10 cellular contexts compared by ENCODE assay signal in genomic region chr16:75620326-75621169, GRCh38. TPM values are rescaled to one million over a fixed set of nuclear protein-coding genes. Genes with fewer than 3 reads are reported as not detected.
DNase-seq lines count a peak whose midpoint lies in the region; ATAC-seq, FAIRE-seq and TF ChIP-seq lines count a peak whose summit lies in the region.
"Had no signal": no experiment of that assay in that cellular context is flagged by ENCODE, and none has a peak within 500 bp of the region (broad histone marks: within the 10 kb centered on the region; RNA-seq: fewer than 3 reads in every experiment).

No MANE protein-coding gene starts in this region.

- TF ChIP-seq EP300 in neural cell (conservative IDR thresholded peaks at IDR 0.05; ENCODE audit: poor library complexity, severe bottlenecking), result no peak

- no peak for ATAC-seq in HG02885 (IDR thresholded peaks at IDR 0.05; ENCODE audit: poor library complexity, unreplicated experiment)

- TF ChIP-seq RAD21 in neural cell (conservative IDR thresholded peaks at IDR 0.05), result no peak

- H3F3A ChIP-seq in SU-DHL-6 (ENCODE audit: insufficient read depth), result peaks cover 19% of the 10 kb centered on the region
- no peaks in the 10 kb centered on the region for H3F3A ChIP-seq in neural cell (ENCODE audit: insufficient read depth, low read length, poor library complexity, severe bottlenecking)

- no peaks in the 10 kb centered on the region for H4K20me1 ChIP-seq in SU-DHL-6 (ENCODE audit: low read depth, low read length)
- no peaks in the 10 kb centered on the region for H4K20me1 ChIP-seq in neural cell (ENCODE audit: insufficient read depth)

- no peaks in the 10 kb centered on the region for H3K9me3 ChIP-seq in SU-DHL-6 (ENCODE audit: insufficient read depth, low read length)
- no peaks in the 10 kb centered on the region for H3K9me3 ChIP-seq in neural cell (ENCODE audit: low read length)
- no peaks in the 10 kb centered on the region for H3K9me3 ChIP-seq in small intestine (ENCODE audit: control insufficient read depth, low read depth)

- peaks cover 2% of the 10 kb centered on the region in 2 donors for H3K4me1 ChIP-seq in small intestine (ENCODE audit: control insufficient read depth in 2 of 2, insufficient read depth in 1 of 2, low read depth in 1 of 2, low read length in 1 of 2)

- no peak overlapping the region for H3K4me3 ChIP-seq in SU-DHL-6 (ENCODE audit: insufficient read depth, low read length, poor library complexity, severe bottlenecking)
- peak overlapping the region; percentile 79 for H3K4me3 ChIP-seq in neural cell (ENCODE audit: low read length)
- no peak overlapping the region for H3K4me3 ChIP-seq in small intestine (ENCODE audit: low read depth in 1 of 2, low read length in 2 of 2)

- DNase-seq in GF-D8 (lab: John Stamatoyannopoulos, UW) (peak; percentile 5), activated gamma-delta T cell treated with Interleukin-2 at 50 U/mL for 16 hours (peak; percentile 69), small intestine (no peak), SW 1271 (lab: John Stamatoyannopoulos, UW) (no peak), anterior cingulate cortex (lab: John Stamatoyannopoulos, UW) (no peak)
- DNase-seq: aorta had no signal

- no peaks in the 10 kb centered on the region for H3K27me3 ChIP-seq in SU-DHL-6 (ENCODE audit: low read length)
- H3K27me3 ChIP-seq in neural cell (ENCODE audit: insufficient read depth, low read depth, low read length), result no peaks in the 10 kb centered on the region
- no peaks in the 10 kb centered on the region for H3K27me3 ChIP-seq in small intestine (ENCODE audit: control insufficient read depth in 2 of 2, insufficient read depth in 2 of 2, low read length in 2 of 2)

- H3K27ac ChIP-seq in SU-DHL-6 (ENCODE audit: low read depth, low read length) (no peak overlapping the region), neural cell (ENCODE audit: low read length) (no peak overlapping the region), small intestine (ENCODE audit: low read depth in 1 of 2, low read length in 1 of 2) (peak overlapping the region in 1 of 2 donors; percentile 5)

- 81 to 86% (median 85%) methylated on average over 20 of the region's 20 CpGs for WGBS in small intestine, 3 donors

- no peak for TF ChIP-seq CTCF in SU-DHL-6 (IDR thresholded peaks at IDR 0.05; ENCODE audit: insufficient read depth, low read length, poor library complexity, severe bottlenecking)
- TF ChIP-seq CTCF in neural cell (IDR thresholded peaks at IDR 0.05; ENCODE audit: poor library complexity, severe bottlenecking), result no peak

- H3K4me2 ChIP-seq in SU-DHL-6 (ENCODE audit: low read depth, low read length, poor library complexity, severe bottlenecking) (peak overlapping the region; percentile 93), neural cell (ENCODE audit: low read length) (no peak overlapping the region)

- H3K9me2 ChIP-seq in SU-DHL-6 (replicated peaks; ENCODE audit: insufficient read depth, low read length) (no peaks in the 10 kb centered on the region), neural cell (ENCODE audit: insufficient read depth, low read length) (no peaks in the 10 kb centered on the region)

- H3K9ac ChIP-seq in SU-DHL-6 (ENCODE audit: low read length) (no peak overlapping the region), neural cell (ENCODE audit: low read length) (no peak overlapping the region)

- H3K79me2 ChIP-seq in SU-DHL-6 (ENCODE audit: insufficient read depth, low read length), result peaks cover 13% of the 10 kb centered on the region
- peaks cover 4% of the 10 kb centered on the region for H3K79me2 ChIP-seq in neural cell (replicated peaks; ENCODE audit: insufficient read depth, low read length)

- H3K36me3 ChIP-seq in SU-DHL-6 (ENCODE audit: low read length) (0 out of 2 replicates have a peak, but pooled peaks cover 3% of the 10 kb centered on the region), neural cell (ENCODE audit: insufficient read depth, low read length) (peaks cover 3% of the 10 kb centered on the region), small intestine (ENCODE audit: control insufficient read depth in 2 of 2, insufficient read depth in 2 of 2, low read length in 2 of 2) (peaks cover 2 to 7% of the 10 kb centered on the region in 2 donors)

- FAIRE-seq in small intestine (lab: Jason Lieb, UNC), result no peak
- FAIRE-seq: H1 had no signal

- H2AFZ ChIP-seq in SU-DHL-6 (ENCODE audit: low read depth, low read length, severe bottlenecking) (no peak overlapping the region), neural cell (ENCODE audit: low read depth, low read length) (no peak overlapping the region)

TF ChIP-seq in neural cell, 6 proteins besides CTCF, POLR2A, EP300 and RAD21:
- TF ChIP-seq EZH2 (IDR thresholded peaks at IDR 0.05; ENCODE audit: borderline replicate concordance, insufficient read depth, low read length, poor library complexity, severe bottlenecking) (no peak), POLR2AphosphoS5 (IDR thresholded peaks at IDR 0.05) (no peak), SMC3 (conservative IDR thresholded peaks at IDR 0.05; ENCODE audit: poor library complexity) (no peak), TAF1 (IDR thresholded peaks at IDR 0.05; ENCODE audit: low read depth) (no peak), MXI1 (conservative IDR thresholded peaks at IDR 0.05; ENCODE audit: poor library complexity, severe bottlenecking) (no peak), REST (IDR thresholded peaks at IDR 0.05; ENCODE audit: borderline replicate concordance) (no peak)
TF ChIP-seq in neural cell: peak in this region for 0.

RNA-seq across cellular contexts. Expression of gene ADAT1, which starts 2.5 kb away (rescaled TPM):
- polyA plus RNA-seq in neural cell (62.8 and 64.5 TPM in 2 replicates), small intestine (10 to 100 TPM in 2 of 3 donors, 1 to 10 TPM in 1; 7.0 to 19.3 (median 17.4) TPM)
- 172 and 179 TPM in 2 replicates for polyA minus RNA-seq in neural cell

RNA-seq across cellular contexts. Expression of gene KARS1, which starts 26.9 kb away (rescaled TPM):
- 151 and 159 TPM in 2 replicates for polyA plus RNA-seq in neural cell
- polyA minus RNA-seq in neural cell, result 132 and 135 TPM in 2 replicates
- 100 to 1,000 TPM in 1 of 3 donors, 10 to 100 TPM in 2; 81.2 to 124 (median 81.6) TPM for polyA plus RNA-seq in small intestine

RNA-seq across cellular contexts. Expression of gene TERF2IP, which starts 27.0 kb away (rescaled TPM):
- polyA plus RNA-seq in neural cell (706 and 752 TPM in 2 replicates), small intestine (10 to 100 TPM; 28.6 to 34.9 (median 30.8) TPM)
- polyA minus RNA-seq in neural cell, result 357 and 391 TPM in 2 replicates

RNA-seq across cellular contexts. Expression of gene GABARAPL2, which starts 54.4 kb away (rescaled TPM):
- polyA plus RNA-seq in neural cell, result 299 and 344 TPM in 2 replicates
- 104 and 117 TPM in 2 replicates for polyA minus RNA-seq in neural cell
- polyA plus RNA-seq in small intestine, result 100 to 1,000 TPM; 130 to 182 (median 150) TPM

RNA-seq across cellular contexts. Expression of gene CPHXL2, which starts 56.3 kb away (rescaled TPM):
- not detected in 2 replicates for polyA plus RNA-seq in neural cell
- polyA minus RNA-seq in neural cell, result not detected in 2 replicates
- polyA plus RNA-seq in small intestine, result not detected
- polyA plus RNA-seq: aorta, H1 had no signal

Comparison
In these comparisons a context has a peak if more than half of its experiments do, and no peak if none do; other contexts are left out.
1. DNase-seq: peak in GF-D8 (single experiment) and activated gamma-delta T cell treated with Interleukin-2 at 50 U/mL for 16 hours (single experiment); none in small intestine (single experiment), SW 1271 (0 of 2) and anterior cingulate cortex (0 of 58).
2. RNA of gene TERF2IP, which starts 27.0 kb away (polyA plus RNA-seq): 706 to 752 TPM in neural cell; 28.6 to 34.9 TPM in small intestine; every median in the first group is over 10 times any median in the second.